In genomic region chr2:33266467-33266866, GRCh38 we compare ENCODE assay signal across 18 cellular contexts.
"Had no signal": no experiment of that assay in that cellular context is flagged by ENCODE, and none has a peak within 500 bp of the region (broad histone marks: within the 10 kb centered on the region; RNA-seq: fewer than 3 reads in every experiment).

No MANE protein-coding gene starts in this region.

- FAIRE-seq: endothelial cell of umbilical vein had no signal

- H3K27ac Mint-ChIP-seq: endodermal cell; mesothelial cell of epicardium; natural killer cell; stimulated activated effector memory CD8-positive, alpha-beta T cell treated with anti-CD3 and anti-CD28 coated beads, Interleukin-12 subunit alpha, Interleukin-12 subunit beta, amount 100 ng/mL, for 72 hours had no signal

- H3K4me3 ChIP-seq: colonic mucosa, heart left ventricle, ovary had no signal

- H3K4me1 ChIP-seq: colonic mucosa had no signal

- H3K4me1 Mint-ChIP-seq: endodermal cell, natural killer cell, neural crest cell had no signal

- ATAC-seq: natural killer cell had no signal

- H3K36me3 Mint-ChIP-seq: natural killer cell; stimulated activated effector memory CD8-positive, alpha-beta T cell treated with anti-CD3 and anti-CD28 coated beads, Interleukin-12 subunit alpha, Interleukin-12 subunit beta, amount 100 ng/mL, for 72 hours had no signal

- DNase-seq: cerebellar nuclear complex; colonic mucosa; effector CD4-positive, alpha-beta T cell; endodermal cell; foreskin melanocyte; heart left ventricle; hippocampal formation; kidney glomerular epithelial cell; natural killer cell; nucleus accumbens; ovary; stimulated activated CD4-positive, alpha-beta T cell treated with anti-CD3 and anti-CD28 coated beads, Interleukin-4, amount 100 ng/mL, for 1 hour; stimulated activated CD8-positive, alpha-beta memory T cell treated with anti-CD3 and anti-CD28 coated beads, Interleukin-4, amount 100 ng/mL, for 48 hours; stimulated activated naive CD8-positive, alpha-beta T cell treated with anti-CD3 and anti-CD28 coated beads, Interleukin-15, Interleukin-2, amounts not matched to agents 100 U/mL and 50 U/mL, for 24 hours had no signal

- H3K4me3 Mint-ChIP-seq: endodermal cell; mesothelial cell of epicardium; natural killer cell; neural crest cell; stimulated activated effector memory CD8-positive, alpha-beta T cell treated with anti-CD3 and anti-CD28 coated beads, Interleukin-12 subunit alpha, Interleukin-12 subunit beta, amount 100 ng/mL, for 72 hours had no signal

- H3K36me3 ChIP-seq: colonic mucosa had no signal

- H3K27ac ChIP-seq: colonic mucosa, heart left ventricle, ovary had no signal

- H3K9me3 ChIP-seq: colonic mucosa had no signal
